1 cellular context compared by ENCODE assay signal in the genomic region with DNA sequence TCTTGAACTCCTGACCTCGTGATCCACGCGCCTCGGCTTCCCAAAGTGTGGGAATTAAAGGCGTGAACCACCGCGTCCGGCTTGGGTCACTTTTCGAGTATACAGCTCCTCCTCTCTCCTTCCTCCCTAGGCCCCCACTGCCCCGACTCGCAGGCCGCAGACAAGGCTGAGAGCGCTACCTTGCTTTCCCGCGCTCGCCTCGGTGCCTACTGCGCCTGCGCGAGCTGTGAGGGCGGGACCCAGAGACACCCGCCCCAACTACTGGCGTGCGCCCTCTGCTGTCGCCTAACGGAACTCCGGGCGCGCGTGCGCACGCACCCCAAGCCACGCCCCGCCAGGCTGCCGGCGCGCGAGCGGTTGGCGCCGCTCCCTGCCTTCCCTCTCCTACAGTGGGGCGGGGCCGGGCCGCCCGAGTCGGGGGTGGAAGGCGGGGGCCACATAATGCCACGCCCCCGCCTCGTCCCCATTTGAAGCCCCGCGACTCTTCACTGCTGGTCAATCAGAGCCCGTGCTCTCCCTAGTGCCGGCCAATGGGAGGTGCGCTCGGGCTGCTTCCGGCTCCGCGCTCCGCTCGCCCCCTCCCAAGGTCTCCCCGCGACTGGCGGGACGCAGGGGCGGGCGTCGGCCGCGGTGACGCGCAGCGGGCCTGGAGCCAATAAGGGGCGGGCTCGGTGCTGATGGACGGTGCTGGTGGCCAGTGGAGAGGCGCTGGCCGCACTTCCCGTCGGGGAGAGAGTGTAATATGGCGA.
A peak's percentile ranks its signal among the peaks of the same experiment; 100 is the strongest.
TF ChIP-seq lines count a peak whose summit lies in the region.

A gene (plus strand): TSS at position 730 of the 749 bp plus-strand sequence. CDS start 13 bp downstream, at position 743.

TF ChIP-seq in HepG2, 621 proteins besides CTCF, POLR2A, EP300 and RAD21 (continued from another document and continues in another):
- TF ChIP-seq, protein P1, sequence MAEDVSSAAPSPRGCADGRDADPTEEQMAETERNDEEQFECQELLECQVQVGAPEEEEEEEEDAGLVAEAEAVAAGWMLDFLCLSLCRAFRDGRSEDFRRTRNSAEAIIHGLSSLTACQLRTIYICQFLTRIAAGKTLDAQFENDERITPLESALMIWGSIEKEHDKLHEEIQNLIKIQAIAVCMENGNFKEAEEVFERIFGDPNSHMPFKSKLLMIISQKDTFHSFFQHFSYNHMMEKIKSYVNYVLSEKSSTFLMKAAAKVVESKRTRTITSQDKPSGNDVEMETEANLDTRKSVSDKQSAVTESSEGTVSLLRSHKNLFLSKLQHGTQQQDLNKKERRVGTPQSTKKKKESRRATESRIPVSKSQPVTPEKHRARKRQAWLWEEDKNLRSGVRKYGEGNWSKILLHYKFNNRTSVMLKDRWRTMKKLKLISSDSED (CRISPR knock-in tag; IDR thresholded peaks at IDR 0.05), result no peak
- TF ChIP-seq PLRG1 (conservative IDR thresholded peaks at IDR 0.05) (no peak), HMG20B (CRISPR knock-in tag; conservative IDR thresholded peaks at IDR 0.05) (0 out of 2 replicates have a peak, but pooled peaks have one; percentile 37), ZNF10 (CRISPR knock-in tag; IDR thresholded peaks at IDR 0.05; ENCODE audit: borderline replicate concordance, low read depth) (no peak), ZNF562 (CRISPR knock-in tag; IDR thresholded peaks at IDR 0.05; ENCODE audit: borderline replicate concordance) (no peak), NFKB2 (CRISPR knock-in tag; IDR thresholded peaks at IDR 0.05; ENCODE audit: borderline replicate concordance) (no peak), KDM3A (CRISPR knock-in tag; IDR thresholded peaks at IDR 0.05; ENCODE audit: low read depth) (peak; percentile 76; the same call in 1 of the 2 replicates), ZBTB8A (CRISPR knock-in tag; IDR thresholded peaks at IDR 0.05; ENCODE audit: borderline replicate concordance, low read depth) (no peak), ZNF550 (CRISPR knock-in tag; IDR thresholded peaks at IDR 0.05; ENCODE audit: borderline replicate concordance) (no peak), ZNF510 (CRISPR knock-in tag; IDR thresholded peaks at IDR 0.05; ENCODE audit: low read depth) (0 out of 2 replicates have a peak, but pooled peaks have one; percentile 73), ZNF24 (IDR thresholded peaks at IDR 0.05) (no peak), HNRNPUL1 (IDR thresholded peaks at IDR 0.05; ENCODE audit: low read depth, low read length) (no peak), RBFOX2 (IDR thresholded peaks at IDR 0.05; ENCODE audit: low read depth, low read length) (peak; percentile 75), DPF2 (CRISPR knock-in tag; IDR thresholded peaks at IDR 0.05; ENCODE audit: borderline replicate concordance, low read depth) (no peak), CREM (IDR thresholded peaks at IDR 0.05) (peak; percentile 49; the same call in 1 of the 2 replicates), CREM (CRISPR knock-in tag; IDR thresholded peaks at IDR 0.05) (no peak), NBN (conservative IDR thresholded peaks at IDR 0.05) (no peak), EED (CRISPR knock-in tag; IDR thresholded peaks at IDR 0.05) (no peak), ARNT (IDR thresholded peaks at IDR 0.05) (no peak), ZNF354B (CRISPR knock-in tag; IDR thresholded peaks at IDR 0.05) (no peak), POLR2AphosphoS2 (IDR thresholded peaks at IDR 0.05; ENCODE audit: low read depth, low read length) (no peak), KDM5A (IDR thresholded peaks at IDR 0.05; ENCODE audit: borderline replicate concordance, low read length) (no peak), SNRNP70 (IDR thresholded peaks at IDR 0.05; ENCODE audit: low read depth, low read length) (no peak), TBL1XR1 (IDR thresholded peaks at IDR 0.05; ENCODE audit: borderline replicate concordance, low read length, partially characterized antibody) (no peak), ZNF33B (CRISPR knock-in tag; IDR thresholded peaks at IDR 0.05) (no peak), ZNF747 (CRISPR knock-in tag; IDR thresholded peaks at IDR 0.05; ENCODE audit: borderline replicate concordance) (peak; percentile 22; the same call in 1 of the 2 replicates), ZNF644 (CRISPR knock-in tag; IDR thresholded peaks at IDR 0.05; ENCODE audit: low read depth) (no peak), FOXA1 (IDR thresholded peaks at IDR 0.05) (no peak), FOXA1 (CRISPR knock-in tag; IDR thresholded peaks at IDR 0.05) (peak; percentile 38; the same call in 1 of the 2 replicates), ZNF557 (CRISPR knock-in tag; IDR thresholded peaks at IDR 0.05) (no peak), NFYC (CRISPR knock-in tag; IDR thresholded peaks at IDR 0.05) (peak; percentile 98), SRY (CRISPR knock-in tag; IDR thresholded peaks at IDR 0.05) (0 out of 2 replicates have a peak, but pooled peaks have one; percentile 68), ATM (IDR thresholded peaks at IDR 0.05; ENCODE audit: borderline replicate concordance) (no peak), ZNF577 (CRISPR knock-in tag; IDR thresholded peaks at IDR 0.05; ENCODE audit: borderline replicate concordance, low read depth) (no peak), GZF1 (CRISPR knock-in tag; IDR thresholded peaks at IDR 0.05) (0 out of 2 replicates have a peak, but pooled peaks have one; percentile 43), ZNF101 (CRISPR knock-in tag; IDR thresholded peaks at IDR 0.05; ENCODE audit: borderline replicate concordance, low read depth) (no peak), MYNN (CRISPR knock-in tag; IDR thresholded peaks at IDR 0.05; ENCODE audit: low read depth) (no peak), SMAD9 (CRISPR knock-in tag; IDR thresholded peaks at IDR 0.05) (no peak; the same call in 1 of the 2 replicates), HNRNPK (IDR thresholded peaks at IDR 0.05; ENCODE audit: low read depth, low read length, poor library complexity, severe bottlenecking) (peak; percentile 37)
- TF ChIP-seq, protein P2, sequence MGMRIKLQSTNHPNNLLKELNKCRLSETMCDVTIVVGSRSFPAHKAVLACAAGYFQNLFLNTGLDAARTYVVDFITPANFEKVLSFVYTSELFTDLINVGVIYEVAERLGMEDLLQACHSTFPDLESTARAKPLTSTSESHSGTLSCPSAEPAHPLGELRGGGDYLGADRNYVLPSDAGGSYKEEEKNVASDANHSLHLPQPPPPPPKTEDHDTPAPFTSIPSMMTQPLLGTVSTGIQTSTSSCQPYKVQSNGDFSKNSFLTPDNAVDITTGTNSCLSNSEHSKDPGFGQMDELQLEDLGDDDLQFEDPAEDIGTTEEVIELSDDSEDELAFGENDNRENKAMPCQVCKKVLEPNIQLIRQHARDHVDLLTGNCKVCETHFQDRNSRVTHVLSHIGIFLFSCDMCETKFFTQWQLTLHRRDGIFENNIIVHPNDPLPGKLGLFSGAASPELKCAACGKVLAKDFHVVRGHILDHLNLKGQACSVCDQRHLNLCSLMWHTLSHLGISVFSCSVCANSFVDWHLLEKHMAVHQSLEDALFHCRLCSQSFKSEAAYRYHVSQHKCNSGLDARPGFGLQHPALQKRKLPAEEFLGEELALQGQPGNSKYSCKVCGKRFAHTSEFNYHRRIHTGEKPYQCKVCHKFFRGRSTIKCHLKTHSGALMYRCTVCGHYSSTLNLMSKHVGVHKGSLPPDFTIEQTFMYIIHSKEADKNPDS (CRISPR knock-in tag; IDR thresholded peaks at IDR 0.05), result no peak
- TF ChIP-seq, protein P3, sequence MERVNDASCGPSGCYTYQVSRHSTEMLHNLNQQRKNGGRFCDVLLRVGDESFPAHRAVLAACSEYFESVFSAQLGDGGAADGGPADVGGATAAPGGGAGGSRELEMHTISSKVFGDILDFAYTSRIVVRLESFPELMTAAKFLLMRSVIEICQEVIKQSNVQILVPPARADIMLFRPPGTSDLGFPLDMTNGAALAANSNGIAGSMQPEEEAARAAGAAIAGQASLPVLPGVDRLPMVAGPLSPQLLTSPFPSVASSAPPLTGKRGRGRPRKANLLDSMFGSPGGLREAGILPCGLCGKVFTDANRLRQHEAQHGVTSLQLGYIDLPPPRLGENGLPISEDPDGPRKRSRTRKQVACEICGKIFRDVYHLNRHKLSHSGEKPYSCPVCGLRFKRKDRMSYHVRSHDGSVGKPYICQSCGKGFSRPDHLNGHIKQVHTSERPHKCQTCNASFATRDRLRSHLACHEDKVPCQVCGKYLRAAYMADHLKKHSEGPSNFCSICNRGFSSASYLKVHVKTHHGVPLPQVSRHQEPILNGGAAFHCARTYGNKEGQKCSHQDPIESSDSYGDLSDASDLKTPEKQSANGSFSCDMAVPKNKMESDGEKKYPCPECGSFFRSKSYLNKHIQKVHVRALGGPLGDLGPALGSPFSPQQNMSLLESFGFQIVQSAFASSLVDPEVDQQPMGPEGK (CRISPR knock-in tag; IDR thresholded peaks at IDR 0.05), result peak; percentile 94
- TF ChIP-seq, protein P4, sequence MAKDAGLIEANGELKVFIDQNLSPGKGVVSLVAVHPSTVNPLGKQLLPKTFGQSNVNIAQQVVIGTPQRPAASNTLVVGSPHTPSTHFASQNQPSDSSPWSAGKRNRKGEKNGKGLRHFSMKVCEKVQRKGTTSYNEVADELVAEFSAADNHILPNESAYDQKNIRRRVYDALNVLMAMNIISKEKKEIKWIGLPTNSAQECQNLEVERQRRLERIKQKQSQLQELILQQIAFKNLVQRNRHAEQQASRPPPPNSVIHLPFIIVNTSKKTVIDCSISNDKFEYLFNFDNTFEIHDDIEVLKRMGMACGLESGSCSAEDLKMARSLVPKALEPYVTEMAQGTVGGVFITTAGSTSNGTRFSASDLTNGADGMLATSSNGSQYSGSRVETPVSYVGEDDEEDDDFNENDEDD (CRISPR knock-in tag; IDR thresholded peaks at IDR 0.05; ENCODE audit: borderline replicate concordance), result peak; percentile 99
- TF ChIP-seq, protein P5, sequence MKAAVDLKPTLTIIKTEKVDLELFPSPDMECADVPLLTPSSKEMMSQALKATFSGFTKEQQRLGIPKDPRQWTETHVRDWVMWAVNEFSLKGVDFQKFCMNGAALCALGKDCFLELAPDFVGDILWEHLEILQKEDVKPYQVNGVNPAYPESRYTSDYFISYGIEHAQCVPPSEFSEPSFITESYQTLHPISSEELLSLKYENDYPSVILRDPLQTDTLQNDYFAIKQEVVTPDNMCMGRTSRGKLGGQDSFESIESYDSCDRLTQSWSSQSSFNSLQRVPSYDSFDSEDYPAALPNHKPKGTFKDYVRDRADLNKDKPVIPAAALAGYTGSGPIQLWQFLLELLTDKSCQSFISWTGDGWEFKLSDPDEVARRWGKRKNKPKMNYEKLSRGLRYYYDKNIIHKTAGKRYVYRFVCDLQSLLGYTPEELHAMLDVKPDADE (CRISPR knock-in tag; IDR thresholded peaks at IDR 0.05), result no peak
- TF ChIP-seq, protein P6, sequence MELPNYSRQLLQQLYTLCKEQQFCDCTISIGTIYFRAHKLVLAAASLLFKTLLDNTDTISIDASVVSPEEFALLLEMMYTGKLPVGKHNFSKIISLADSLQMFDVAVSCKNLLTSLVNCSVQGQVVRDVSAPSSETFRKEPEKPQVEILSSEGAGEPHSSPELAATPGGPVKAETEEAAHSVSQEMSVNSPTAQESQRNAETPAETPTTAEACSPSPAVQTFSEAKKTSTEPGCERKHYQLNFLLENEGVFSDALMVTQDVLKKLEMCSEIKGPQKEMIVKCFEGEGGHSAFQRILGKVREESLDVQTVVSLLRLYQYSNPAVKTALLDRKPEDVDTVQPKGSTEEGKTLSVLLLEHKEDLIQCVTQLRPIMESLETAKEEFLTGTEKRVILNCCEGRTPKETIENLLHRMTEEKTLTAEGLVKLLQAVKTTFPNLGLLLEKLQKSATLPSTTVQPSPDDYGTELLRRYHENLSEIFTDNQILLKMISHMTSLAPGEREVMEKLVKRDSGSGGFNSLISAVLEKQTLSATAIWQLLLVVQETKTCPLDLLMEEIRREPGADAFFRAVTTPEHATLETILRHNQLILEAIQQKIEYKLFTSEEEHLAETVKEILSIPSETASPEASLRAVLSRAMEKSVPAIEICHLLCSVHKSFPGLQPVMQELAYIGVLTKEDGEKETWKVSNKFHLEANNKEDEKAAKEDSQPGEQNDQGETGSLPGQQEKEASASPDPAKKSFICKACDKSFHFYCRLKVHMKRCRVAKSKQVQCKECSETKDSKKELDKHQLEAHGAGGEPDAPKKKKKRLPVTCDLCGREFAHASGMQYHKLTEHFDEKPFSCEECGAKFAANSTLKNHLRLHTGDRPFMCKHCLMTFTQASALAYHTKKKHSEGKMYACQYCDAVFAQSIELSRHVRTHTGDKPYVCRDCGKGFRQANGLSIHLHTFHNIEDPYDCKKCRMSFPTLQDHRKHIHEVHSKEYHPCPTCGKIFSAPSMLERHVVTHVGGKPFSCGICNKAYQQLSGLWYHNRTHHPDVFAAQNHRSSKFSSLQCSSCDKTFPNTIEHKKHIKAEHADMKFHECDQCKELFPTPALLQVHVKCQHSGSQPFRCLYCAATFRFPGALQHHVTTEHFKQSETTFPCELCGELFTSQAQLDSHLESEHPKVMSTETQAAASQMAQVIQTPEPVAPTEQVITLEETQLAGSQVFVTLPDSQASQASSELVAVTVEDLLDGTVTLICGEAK (IDR thresholded peaks at IDR 0.05), result no peak
- TF ChIP-seq, protein P6 (CRISPR knock-in tag; IDR thresholded peaks at IDR 0.05), result no peak
- TF ChIP-seq, protein P7, sequence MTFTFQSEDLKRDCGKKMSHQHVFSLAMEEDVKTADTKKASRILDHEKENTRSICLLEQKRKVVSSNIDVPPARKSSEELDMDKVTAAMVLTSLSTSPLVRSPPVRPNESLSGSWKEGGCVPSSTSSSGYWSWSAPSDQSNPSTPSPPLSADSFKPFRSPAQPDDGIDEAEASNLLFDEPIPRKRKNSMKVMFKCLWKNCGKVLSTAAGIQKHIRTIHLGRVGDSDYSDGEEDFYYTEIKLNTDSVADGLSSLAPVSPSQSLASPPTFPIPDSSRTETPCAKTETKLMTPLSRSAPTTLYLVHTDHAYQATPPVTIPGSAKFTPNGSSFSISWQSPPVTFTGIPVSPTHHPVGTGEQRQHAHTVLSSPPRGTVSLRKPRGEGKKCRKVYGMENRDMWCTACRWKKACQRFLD (CRISPR knock-in tag; IDR thresholded peaks at IDR 0.05; ENCODE audit: borderline replicate concordance), result 0 out of 2 replicates have a peak, but pooled peaks have one; percentile 70
